11 cellular contexts compared by ENCODE assay signal in the genomic region with DNA sequence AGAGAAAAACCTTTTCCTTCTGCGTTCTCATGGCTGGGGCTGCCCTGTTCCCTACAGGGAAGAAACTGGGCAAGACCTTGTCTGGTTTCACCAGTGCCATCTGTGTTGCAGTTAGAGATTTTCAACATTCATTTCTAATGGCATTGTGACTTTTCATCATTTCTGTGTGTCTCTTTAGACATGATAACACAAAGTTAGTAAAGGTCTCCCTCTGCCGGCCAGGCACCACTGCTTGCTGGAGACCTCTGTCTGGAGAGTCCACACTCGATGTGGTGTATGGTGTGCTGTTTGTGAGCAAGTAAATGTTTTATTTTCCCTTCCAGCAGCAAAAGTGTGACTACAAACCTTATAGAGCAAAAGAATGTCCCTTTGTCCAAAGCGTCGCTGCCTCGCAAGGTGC.
DNase-seq lines count a peak whose midpoint lies in the region; ATAC-seq and TF ChIP-seq lines count a peak whose summit lies in the region.
"Had no signal": no experiment of that assay in that cellular context is flagged by ENCODE, and none has a peak within 500 bp of the region (broad histone marks: within the 10 kb centered on the region; RNA-seq: fewer than 3 reads in every experiment).

No MANE protein-coding gene starts in this region.

- TF ChIP-seq CTCF in glutamatergic neuron (IDR thresholded peaks at IDR 0.05; ENCODE audit: partially characterized antibody, unreplicated experiment) = no peak

- ATAC-seq in naive thymus-derived CD8-positive, alpha-beta T cell = no peak
- ATAC-seq: activated CD8-positive, alpha-beta memory T cell treated with anti-CD3 and anti-CD28 coated beads, Interleukin-2, amount 10 ng/mL, durations not matched to agents 7 days and 5 days; gastrocnemius medialis had no signal

- DNase-seq in C1 segment of cervical spinal cord (lab: John Stamatoyannopoulos, UW) (peak in 10 of 14 donors; percentile 12 to 68 (median 38)), HT1080 (ENCODE audit: low read depth) (peak; percentile 37), RPMI8226 (peak; percentile 75), COLO668 (lab: John Stamatoyannopoulos, UW; ENCODE audit: unreplicated experiment) (no peak), glutamatergic neuron (no peak), mesenteric fat pad (ENCODE audit: low spot score) (no peak)
- no peak for DNase-seq in naive thymus-derived CD8-positive, alpha-beta T cell
- DNase-seq: activated CD8-positive, alpha-beta memory T cell treated with anti-CD3 and anti-CD28 coated beads, Interleukin-2, amount 10 ng/mL, durations not matched to agents 7 days and 5 days; gastrocnemius medialis; transverse colon had no signal

- H3K4me1 Mint-ChIP-seq in naive thymus-derived CD8-positive, alpha-beta T cell = no peaks in the 10 kb centered on the region
- H3K4me1 Mint-ChIP-seq in glutamatergic neuron (ENCODE audit: low read depth, unreplicated experiment) = no peaks in the 10 kb centered on the region
- H3K4me1 Mint-ChIP-seq: activated CD8-positive, alpha-beta memory T cell treated with anti-CD3 and anti-CD28 coated beads, Interleukin-2, amount 10 ng/mL, durations not matched to agents 7 days and 5 days had no signal

- peaks cover 5 to 31% (median 23%) of the 10 kb centered on the region in 9 donors for H3K9me3 Mint-ChIP-seq in naive thymus-derived CD8-positive, alpha-beta T cell
- peaks cover 24% of the 10 kb centered on the region for H3K9me3 Mint-ChIP-seq in glutamatergic neuron (ENCODE audit: unreplicated experiment)

- H3K36me3 Mint-ChIP-seq in naive thymus-derived CD8-positive, alpha-beta T cell = peaks cover 0 to 17% (median 0%) of the 10 kb centered on the region in 3 donors
- H3K36me3 Mint-ChIP-seq in glutamatergic neuron (ENCODE audit: unreplicated experiment) = peaks cover 13% of the 10 kb centered on the region
- H3K36me3 Mint-ChIP-seq: activated CD8-positive, alpha-beta memory T cell treated with anti-CD3 and anti-CD28 coated beads, Interleukin-2, amount 10 ng/mL, durations not matched to agents 7 days and 5 days had no signal

- H3K27me3 Mint-ChIP-seq in naive thymus-derived CD8-positive, alpha-beta T cell = peaks cover 4 to 40% (median 15%) of the 10 kb centered on the region in 5 donors
- no peaks in the 10 kb centered on the region for H3K27me3 Mint-ChIP-seq in glutamatergic neuron (ENCODE audit: unreplicated experiment)

- no peak overlapping the region for H3K27ac Mint-ChIP-seq in naive thymus-derived CD8-positive, alpha-beta T cell
- no peak overlapping the region for H3K27ac Mint-ChIP-seq in glutamatergic neuron (ENCODE audit: unreplicated experiment)
- H3K27ac Mint-ChIP-seq: activated CD8-positive, alpha-beta memory T cell treated with anti-CD3 and anti-CD28 coated beads, Interleukin-2, amount 10 ng/mL, durations not matched to agents 7 days and 5 days had no signal

- peak overlapping the region; percentile 54 for H3K27ac ChIP-seq in layer of hippocampus (ENCODE audit: low read depth, low read length)
- H3K27ac ChIP-seq: gastrocnemius medialis, transverse colon had no signal

- no peaks in the 10 kb centered on the region for H3K27me3 ChIP-seq in layer of hippocampus (ENCODE audit: control insufficient read depth, insufficient read depth, low read length)
- H3K27me3 ChIP-seq: transverse colon had no signal

- POLR2A ChIA-PET in naive thymus-derived CD8-positive, alpha-beta T cell (lab: Charles Lee) = no interaction called here

- H3K4me3 Mint-ChIP-seq in naive thymus-derived CD8-positive, alpha-beta T cell = no peak overlapping the region
- no peak overlapping the region for H3K4me3 Mint-ChIP-seq in glutamatergic neuron (ENCODE audit: unreplicated experiment)
- H3K4me3 Mint-ChIP-seq: activated CD8-positive, alpha-beta memory T cell treated with anti-CD3 and anti-CD28 coated beads, Interleukin-2, amount 10 ng/mL, durations not matched to agents 7 days and 5 days had no signal

Comparison
In these comparisons a context has a peak if more than half of its experiments do, and no peak if none do; other contexts are left out.
1. DNase-seq: peak in C1 segment of cervical spinal cord (10 of 14), HT1080 (single experiment) and RPMI8226 (single experiment); none in COLO668 (single experiment), naive thymus-derived CD8-positive, alpha-beta T cell (0 of 10), glutamatergic neuron (single experiment) and mesenteric fat pad (single experiment).